In the genomic region with DNA sequence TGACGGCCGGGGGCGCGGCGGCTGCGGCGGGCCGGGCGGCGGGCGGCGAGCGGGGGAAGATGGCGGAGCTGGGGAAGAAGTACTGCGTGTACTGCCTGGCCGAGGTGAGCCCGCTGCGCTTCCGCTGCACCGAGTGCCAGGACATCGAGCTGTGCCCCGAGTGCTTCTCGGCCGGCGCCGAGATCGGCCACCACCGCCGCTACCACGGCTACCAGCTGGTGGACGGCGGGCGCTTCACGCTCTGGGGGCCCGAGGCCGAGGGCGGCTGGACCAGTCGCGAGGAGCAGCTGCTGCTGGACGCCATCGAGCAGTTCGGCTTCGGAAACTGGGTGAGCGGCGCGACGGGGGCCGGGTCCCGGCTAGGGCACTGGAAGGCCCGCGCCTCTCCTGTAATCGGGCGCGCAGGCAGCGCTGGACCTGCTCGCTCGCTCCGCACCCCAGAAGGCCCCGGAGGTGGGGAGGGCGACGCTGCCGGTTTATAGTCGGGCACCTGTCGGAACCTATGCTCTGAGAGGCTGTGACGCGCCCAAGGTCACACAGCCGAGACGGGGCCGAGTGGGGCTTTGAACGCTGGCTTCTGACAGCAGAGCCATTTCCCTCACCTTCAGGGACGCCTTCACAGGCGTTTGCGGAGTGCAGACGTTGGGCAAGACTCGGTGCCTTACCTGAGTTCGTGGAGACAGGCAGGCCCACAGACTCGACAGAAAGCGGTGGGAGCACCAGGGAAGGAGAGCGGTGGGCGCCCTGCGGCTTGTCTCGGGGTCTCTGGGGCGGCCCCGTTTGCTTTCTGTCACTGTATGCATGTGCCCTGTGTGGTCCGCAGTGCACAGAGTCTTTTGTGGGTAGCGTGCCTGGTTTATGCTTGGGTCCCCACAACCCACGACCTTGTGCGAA, we compare ENCODE assay signal across 8 cellular contexts. TPM values are rescaled to one million over a fixed set of nuclear protein-coding genes. Genes with fewer than 3 reads are reported as not detected.
DNase-seq lines count a peak whose midpoint lies in the region; ATAC-seq and TF ChIP-seq lines count a peak whose summit lies in the region.

No MANE protein-coding gene starts in this region.

- H3K4me3 ChIP-seq in left lung = peak overlapping the region; percentile 77 to 94

- TF ChIP-seq CTCF in WTC11 (IDR thresholded peaks at IDR 0.05) (no peak), left lung (IDR thresholded peaks at IDR 0.05) (no peak), GM13976 (IDR thresholded peaks at IDR 0.05; ENCODE audit: borderline replicate concordance, control extremely low read depth, extremely low read depth, insufficient read depth, missing control alignments) (no peak)

- H3K27ac Mint-ChIP-seq in WTC11 = no peak overlapping the region; the same call in 1 of the 2 replicates

- H3K4me3 Mint-ChIP-seq in WTC11 = peak overlapping the region; percentile 83

- H3K36me3 Mint-ChIP-seq in WTC11 = no peaks in the 10 kb centered on the region

- no peaks in the 10 kb centered on the region for H3K27me3 ChIP-seq in left lung

- intact Hi-C loops in left lung (cut with DNase I) = no loop called here

- ATAC-seq in GM19455 (IDR thresholded peaks at IDR 0.05; ENCODE audit: unreplicated experiment) (peak; percentile 23), HG03575 (IDR thresholded peaks at IDR 0.05; ENCODE audit: extremely low read depth, insufficient number of reproducible peaks, low FRiP score, unreplicated experiment) (peak; percentile 12), WTC11 (peak; percentile 2), left lung (peak; percentile 6)

- CTCF ChIA-PET in WTC11 (lab: Charles Lee) = interaction anchor here (0.6 to 6.9 kb wide), 29 partner anchors 8 to 363 kb away, joined by 3 to 118 read pairs (median 5); a partner anchor contains a TSS

- POLR2A ChIA-PET in WTC11 (lab: Charles Lee) = interaction anchor here (0.6 to 1.7 kb wide), 7 partner anchors 11 to 376 kb away, joined by 3 to 16 read pairs (median 3); a partner anchor contains a TSS

- H3K9me3 Mint-ChIP-seq in WTC11 = no peaks in the 10 kb centered on the region

- DNase-seq in COLO668 (lab: John Stamatoyannopoulos, UW; ENCODE audit: unreplicated experiment) (peak; percentile 62), WTC11 (ENCODE audit: low spot score) (peak; percentile 35), caudate nucleus (lab: John Stamatoyannopoulos, UW) (peak in 19 of 61 donors; percentile 23 to 71 (median 46)), left lung (peak; percentile 60 to 91), GM13976 (ENCODE audit: low spot score) (no peak)
- peak; percentile 28 for DNase-seq in stimulated activated CD8-positive, alpha-beta memory T cell treated with anti-CD3 and anti-CD28 coated beads, Interleukin-12 subunit alpha, Interleukin-12 subunit beta, amount 100 ng/mL, for 4 hours (ENCODE audit: low read depth)

- H3K27ac ChIP-seq in caudate nucleus (ENCODE audit: low read depth, low read length) (peak overlapping the region; percentile 44), left lung (peak overlapping the region; percentile 72 to 92)

- peaks cover 44% of the 10 kb centered on the region for H3K4me1 Mint-ChIP-seq in WTC11

- H3K27me3 Mint-ChIP-seq in WTC11 (ENCODE audit: low read depth) = peaks cover 27% of the 10 kb centered on the region

- in situ Hi-C loops in GM13976 (cut with MboI; ENCODE audit: low sequenced_read_pairs, unreplicated experiment) = no loop called here

- H3K36me3 ChIP-seq in left lung = peaks cover 0 to 6% of the 10 kb centered on the region in 2 donors

- H3K9me3 ChIP-seq in left lung = no peaks in the 10 kb centered on the region

- peaks cover 6 to 54% of the 10 kb centered on the region in 2 donors for H3K4me1 ChIP-seq in left lung

TF ChIP-seq in WTC11, 78 proteins besides CTCF, POLR2A, EP300 and RAD21:
- TF ChIP-seq, protein P1, sequence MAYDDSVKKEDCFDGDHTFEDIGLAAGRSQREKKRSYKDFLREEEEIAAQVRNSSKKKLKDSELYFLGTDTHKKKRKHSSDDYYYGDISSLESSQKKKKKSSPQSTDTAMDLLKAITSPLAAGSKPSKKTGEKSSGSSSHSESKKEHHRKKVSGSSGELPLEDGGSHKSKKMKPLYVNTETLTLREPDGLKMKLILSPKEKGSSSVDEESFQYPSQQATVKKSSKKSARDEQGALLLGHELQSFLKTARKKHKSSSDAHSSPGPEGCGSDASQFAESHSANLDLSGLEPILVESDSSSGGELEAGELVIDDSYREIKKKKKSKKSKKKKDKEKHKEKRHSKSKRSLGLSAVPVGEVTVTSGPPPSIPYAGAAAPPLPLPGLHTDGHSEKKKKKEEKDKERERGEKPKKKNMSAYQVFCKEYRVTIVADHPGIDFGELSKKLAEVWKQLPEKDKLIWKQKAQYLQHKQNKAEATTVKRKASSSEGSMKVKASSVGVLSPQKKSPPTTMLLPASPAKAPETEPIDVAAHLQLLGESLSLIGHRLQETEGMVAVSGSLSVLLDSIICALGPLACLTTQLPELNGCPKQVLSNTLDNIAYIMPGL (CRISPR knock-in tag; IDR thresholded peaks at IDR 0.05) = peak; percentile 81; the same call in 1 of the 2 replicates
- TF ChIP-seq, protein P2, sequence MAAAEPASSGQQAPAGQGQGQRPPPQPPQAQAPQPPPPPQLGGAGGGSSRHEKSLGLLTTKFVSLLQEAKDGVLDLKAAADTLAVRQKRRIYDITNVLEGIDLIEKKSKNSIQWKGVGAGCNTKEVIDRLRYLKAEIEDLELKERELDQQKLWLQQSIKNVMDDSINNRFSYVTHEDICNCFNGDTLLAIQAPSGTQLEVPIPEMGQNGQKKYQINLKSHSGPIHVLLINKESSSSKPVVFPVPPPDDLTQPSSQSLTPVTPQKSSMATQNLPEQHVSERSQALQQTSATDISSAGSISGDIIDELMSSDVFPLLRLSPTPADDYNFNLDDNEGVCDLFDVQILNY (CRISPR knock-in tag; IDR thresholded peaks at IDR 0.05) = no peak
- TF ChIP-seq NR2C2 (CRISPR knock-in tag; IDR thresholded peaks at IDR 0.05) = peak; percentile 52; the same call in 1 of the 2 replicates
- TF ChIP-seq CBFB (CRISPR knock-in tag; IDR thresholded peaks at IDR 0.05; ENCODE audit: low read depth) = no peak
- TF ChIP-seq RELA (CRISPR knock-in tag; IDR thresholded peaks at IDR 0.05; ENCODE audit: borderline replicate concordance) = no peak
- TF ChIP-seq, protein P3, sequence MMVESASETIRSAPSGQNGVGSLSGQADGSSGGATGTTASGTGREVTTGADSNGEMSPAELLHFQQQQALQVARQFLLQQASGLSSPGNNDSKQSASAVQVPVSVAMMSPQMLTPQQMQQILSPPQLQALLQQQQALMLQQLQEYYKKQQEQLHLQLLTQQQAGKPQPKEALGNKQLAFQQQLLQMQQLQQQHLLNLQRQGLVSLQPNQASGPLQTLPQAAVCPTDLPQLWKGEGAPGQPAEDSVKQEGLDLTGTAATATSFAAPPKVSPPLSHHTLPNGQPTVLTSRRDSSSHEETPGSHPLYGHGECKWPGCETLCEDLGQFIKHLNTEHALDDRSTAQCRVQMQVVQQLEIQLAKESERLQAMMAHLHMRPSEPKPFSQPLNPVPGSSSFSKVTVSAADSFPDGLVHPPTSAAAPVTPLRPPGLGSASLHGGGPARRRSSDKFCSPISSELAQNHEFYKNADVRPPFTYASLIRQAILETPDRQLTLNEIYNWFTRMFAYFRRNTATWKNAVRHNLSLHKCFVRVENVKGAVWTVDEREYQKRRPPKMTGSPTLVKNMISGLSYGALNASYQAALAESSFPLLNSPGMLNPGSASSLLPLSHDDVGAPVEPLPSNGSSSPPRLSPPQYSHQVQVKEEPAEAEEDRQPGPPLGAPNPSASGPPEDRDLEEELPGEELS (CRISPR knock-in tag; IDR thresholded peaks at IDR 0.05) = no peak; the same call in 1 of the 2 replicates
- TF ChIP-seq, protein P4, sequence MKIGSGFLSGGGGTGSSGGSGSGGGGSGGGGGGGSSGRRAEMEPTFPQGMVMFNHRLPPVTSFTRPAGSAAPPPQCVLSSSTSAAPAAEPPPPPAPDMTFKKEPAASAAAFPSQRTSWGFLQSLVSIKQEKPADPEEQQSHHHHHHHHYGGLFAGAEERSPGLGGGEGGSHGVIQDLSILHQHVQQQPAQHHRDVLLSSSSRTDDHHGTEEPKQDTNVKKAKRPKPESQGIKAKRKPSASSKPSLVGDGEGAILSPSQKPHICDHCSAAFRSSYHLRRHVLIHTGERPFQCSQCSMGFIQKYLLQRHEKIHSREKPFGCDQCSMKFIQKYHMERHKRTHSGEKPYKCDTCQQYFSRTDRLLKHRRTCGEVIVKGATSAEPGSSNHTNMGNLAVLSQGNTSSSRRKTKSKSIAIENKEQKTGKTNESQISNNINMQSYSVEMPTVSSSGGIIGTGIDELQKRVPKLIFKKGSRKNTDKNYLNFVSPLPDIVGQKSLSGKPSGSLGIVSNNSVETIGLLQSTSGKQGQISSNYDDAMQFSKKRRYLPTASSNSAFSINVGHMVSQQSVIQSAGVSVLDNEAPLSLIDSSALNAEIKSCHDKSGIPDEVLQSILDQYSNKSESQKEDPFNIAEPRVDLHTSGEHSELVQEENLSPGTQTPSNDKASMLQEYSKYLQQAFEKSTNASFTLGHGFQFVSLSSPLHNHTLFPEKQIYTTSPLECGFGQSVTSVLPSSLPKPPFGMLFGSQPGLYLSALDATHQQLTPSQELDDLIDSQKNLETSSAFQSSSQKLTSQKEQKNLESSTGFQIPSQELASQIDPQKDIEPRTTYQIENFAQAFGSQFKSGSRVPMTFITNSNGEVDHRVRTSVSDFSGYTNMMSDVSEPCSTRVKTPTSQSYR (CRISPR knock-in tag; IDR thresholded peaks at IDR 0.05) = no peak
- 0 out of 2 replicates have a peak, but pooled peaks have one; percentile 28 for TF ChIP-seq FOXP1 (CRISPR knock-in tag; IDR thresholded peaks at IDR 0.05; ENCODE audit: borderline replicate concordance)
- TF ChIP-seq SP1 (CRISPR knock-in tag; conservative IDR thresholded peaks at IDR 0.05) = no peak

RNA-seq across cellular contexts. Expression of a gene that starts 0.6 kb away (rescaled TPM):
- total RNA-seq in WTC11 (2021) = 12.2 to 14.3 TPM (median 13.1 TPM) in 3 replicates
- 10 to 100 TPM; 19.4 to 20.1 TPM for total RNA-seq in left lung

RNA-seq across cellular contexts. Expression of a gene that starts 24.1 kb away (rescaled TPM):
- total RNA-seq in WTC11 (2021) (45.9 to 50.1 TPM (median 50.0 TPM) in 3 replicates), left lung (10 to 100 TPM; 20.1 to 33.9 TPM)
